Comparison of ENCODE assay signal across 34 cellular contexts in genomic region chr12:112735296-112735695, GRCh38. TPM values are rescaled to one million over a fixed set of nuclear protein-coding genes. Genes with fewer than 3 reads are reported as not detected.
"Had no signal": no experiment of that assay in that cellular context is flagged by ENCODE, and none has a peak within 500 bp of the region (broad histone marks: within the 10 kb centered on the region; RNA-seq: fewer than 3 reads in every experiment).

No MANE protein-coding gene starts in this region.

- DNase-seq: activated B cell treated with CpG ODN at 0.5 μM for 24 hours; activated CD4-positive, alpha-beta T cell treated with anti-CD3 and anti-CD28 coated beads for 48 hours; activated CD4-positive, alpha-beta T cell treated with anti-CD3 and anti-CD28 coated beads, Interleukin-2, amount 50 U/mL, for 1 hour; activated CD4-positive, alpha-beta T cell treated with anti-CD3 and anti-CD28 coated beads, Interleukin-2, amount 50 U/mL, for 48 hours; activated CD8-positive, alpha-beta memory T cell treated with anti-CD3 and anti-CD28 coated beads for 24 hours; activated CD8-positive, alpha-beta T cell treated with anti-CD3 and anti-CD28 coated beads for 36 hours; activated effector memory CD4-positive, alpha-beta T cell treated with Interleukin-2 at 50 U/mL for 16 hours; activated gamma-delta T cell treated with Interleukin-2 at 50 U/mL for 16 hours; activated naive CD4-positive, alpha-beta T cell treated with anti-CD3 and anti-CD28 coated beads, Interleukin-2, amount 50 U/mL, for 16 hours; activated naive CD4-positive, alpha-beta T cell treated with Interleukin-2 at 50 U/mL for 16 hours; activated T-cell treated with anti-CD3 and anti-CD28 coated beads, Interleukin-2, amount 50 U/mL, for 4 hours; amniotic stem cell; anterior cingulate cortex; brain microvascular endothelial cell; dorsolateral prefrontal cortex; effector CD4-positive, alpha-beta T cell; effector memory CD8-positive, alpha-beta T cell; erythroblast; foreskin keratinocyte; gastrocnemius medialis; heart right ventricle; T-helper 9 cell; WERI-Rb-1 had no signal

- H3K27me3 Mint-ChIP-seq: activated naive CD8-positive, alpha-beta T cell had no signal

- ATAC-seq: activated CD4-positive, CD25-positive, alpha-beta regulatory T cell treated with anti-CD3 and anti-CD28 coated beads, Interleukin-2, amount 50 U/mL, for 24 hours; activated CD8-positive, alpha-beta T cell treated with anti-CD3 and anti-CD28 coated beads for 36 hours; activated T-cell treated with anti-CD3 and anti-CD28 coated beads, Interleukin-2, amount 50 U/mL, for 4 hours; activated T-helper 17 cell treated with anti-CD3 and anti-CD28 coated beads, Interleukin-2, amount 50 U/mL, for 72 hours; effector memory CD8-positive, alpha-beta T cell; foreskin keratinocyte; gastrocnemius medialis; heart right ventricle had no signal

- H3K9me3 Mint-ChIP-seq: activated B cell treated with CpG ODN at 0.5 μM for 24 hours; activated CD8-positive, alpha-beta T cell treated with anti-CD3 and anti-CD28 coated beads for 36 hours; activated T-cell treated with anti-CD3 and anti-CD28 coated beads, Interleukin-2, amount 50 U/mL, for 4 hours; activated T-helper 17 cell treated with anti-CD3 and anti-CD28 coated beads, Interleukin-2, amount 50 U/mL, for 72 hours; central memory CD8-positive, alpha-beta T cell; dendritic cell treated with granulocyte-macrophage colony-stimulating factor and Interleukin-4, amounts not matched to agents 40 ng/mL and 50 ng/mL, for 4 days; effector memory CD8-positive, alpha-beta T cell; T-helper 1 cell treated with Interleukin-12 subunit alpha and Interleukin-12 subunit beta and Interleukin-4 antibody, amounts not matched to agents 30 μg/mL and 1 μg/mL, for 36 hours had no signal

- H3K4me3 ChIP-seq: coronary artery, dorsolateral prefrontal cortex, esophagus muscularis mucosa, gastrocnemius medialis, heart right ventricle had no signal

- H3K27me3 ChIP-seq: brain microvascular endothelial cell, foreskin keratinocyte, gastrocnemius medialis had no signal

- H3K36me3 ChIP-seq: brain microvascular endothelial cell, esophagus muscularis mucosa, gastrocnemius medialis, heart right ventricle, WERI-Rb-1 had no signal

- H3K9me3 ChIP-seq: esophagus muscularis mucosa, gastrocnemius medialis had no signal

- H3K4me1 Mint-ChIP-seq: activated B cell treated with CpG ODN at 0.5 μM for 24 hours; activated T-helper 17 cell treated with anti-CD3 and anti-CD28 coated beads, Interleukin-2, amount 50 U/mL, for 72 hours; central memory CD8-positive, alpha-beta T cell had no signal

- H3K4me3 Mint-ChIP-seq: activated B cell treated with CpG ODN at 0.5 μM for 24 hours; activated CD8-positive, alpha-beta T cell treated with anti-CD3 and anti-CD28 coated beads for 36 hours; activated naive CD8-positive, alpha-beta T cell; activated T-cell treated with anti-CD3 and anti-CD28 coated beads, Interleukin-2, amount 50 U/mL, for 4 hours; activated T-helper 17 cell treated with anti-CD3 and anti-CD28 coated beads, Interleukin-2, amount 50 U/mL, for 72 hours; central memory CD8-positive, alpha-beta T cell; dendritic cell treated with granulocyte-macrophage colony-stimulating factor and Interleukin-4, amounts not matched to agents 40 ng/mL and 50 ng/mL, for 4 days; effector memory CD8-positive, alpha-beta T cell; T-helper 1 cell treated with Interleukin-12 subunit alpha and Interleukin-12 subunit beta and Interleukin-4 antibody, amounts not matched to agents 30 μg/mL and 1 μg/mL, for 36 hours had no signal

- H3K36me3 Mint-ChIP-seq: activated naive CD8-positive, alpha-beta T cell had no signal

- H3K27ac ChIP-seq: brain microvascular endothelial cell, coronary artery, dorsolateral prefrontal cortex, esophagus muscularis mucosa, foreskin keratinocyte, gastrocnemius medialis, heart right ventricle, WERI-Rb-1 had no signal

- H3K27ac Mint-ChIP-seq: activated B cell treated with CpG ODN at 0.5 μM for 24 hours; activated CD8-positive, alpha-beta T cell treated with anti-CD3 and anti-CD28 coated beads for 36 hours; activated naive CD8-positive, alpha-beta T cell; activated T-helper 17 cell treated with anti-CD3 and anti-CD28 coated beads, Interleukin-2, amount 50 U/mL, for 72 hours; dendritic cell treated with granulocyte-macrophage colony-stimulating factor and Interleukin-4, amounts not matched to agents 40 ng/mL and 50 ng/mL, for 4 days; effector memory CD8-positive, alpha-beta T cell; T-helper 1 cell treated with Interleukin-12 subunit alpha and Interleukin-12 subunit beta and Interleukin-4 antibody, amounts not matched to agents 30 μg/mL and 1 μg/mL, for 36 hours had no signal

- H3K4me1 ChIP-seq: esophagus muscularis mucosa, foreskin keratinocyte, gastrocnemius medialis, heart right ventricle had no signal

RNA-seq across cellular contexts. Expression of gene RPH3A, which starts 56.3 kb away (rescaled TPM):
- total RNA-seq: activated B cell treated with CpG ODN at 0.5 μM for 24 hours; activated CD8-positive, alpha-beta T cell treated with anti-CD3 and anti-CD28 coated beads for 36 hours; activated T-cell treated with anti-CD3 and anti-CD28 coated beads, Interleukin-2, amount 50 U/mL, for 4 hours; activated T-helper 17 cell treated with anti-CD3 and anti-CD28 coated beads, Interleukin-2, amount 50 U/mL, for 72 hours; astrocyte; bronchial epithelial cell; foreskin keratinocyte; T-helper 2 cell treated with Interferon-gamma antibody and Interleukin-4, amounts not matched to agents 100 ng/mL and 5 ng/mL, for 36 hours had no signal
- polyA plus RNA-seq: foreskin keratinocyte had no signal
